10 cellular contexts compared by ENCODE assay signal in the genomic region with DNA sequence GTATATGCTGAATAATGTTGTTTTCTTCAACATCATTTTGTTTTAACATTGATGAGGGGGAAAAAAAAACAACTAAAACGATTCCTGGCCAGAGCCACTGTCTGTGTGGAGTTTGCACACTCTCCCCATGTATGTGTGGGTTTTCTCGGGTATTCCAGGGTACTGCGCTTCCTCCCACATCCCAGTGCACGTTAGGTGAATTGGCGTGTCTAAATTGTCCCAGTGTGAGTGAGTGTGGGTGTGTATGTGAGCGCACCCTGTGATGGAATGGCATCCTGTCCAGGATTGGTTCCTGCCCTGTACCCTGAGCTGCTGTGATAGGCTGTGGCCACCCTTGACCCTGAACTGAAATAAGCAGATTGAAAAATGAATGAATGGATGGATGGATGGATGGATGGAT. TPM values are rescaled to one million over a fixed set of nuclear protein-coding genes. Genes with fewer than 3 reads are reported as not detected.
"Had no signal": no experiment of that assay in that cellular context is flagged by ENCODE, and none has a peak within 500 bp of the region (broad histone marks: within the 10 kb centered on the region; RNA-seq: fewer than 3 reads in every experiment).

No MANE protein-coding gene starts in this region.

- H3K9ac ChIP-seq: KMS-11 had no signal

- H3K4me2 ChIP-seq: GM23338, KMS-11 had no signal

- DNase-seq: HFFc6, KBM-7 had no signal

- H3K9me3 ChIP-seq: HAP-1 had no signal

- H3K27ac ChIP-seq: HL-60, KMS-11 had no signal

- FAIRE-seq: H1, H54, HepG2 had no signal

- ATAC-seq: GM23338, HepG2 had no signal

- H3K4me3 ChIP-seq: GM23338, HAP-1 had no signal

- H2AFZ ChIP-seq: GM23338 had no signal

- H3K36me3 ChIP-seq: HAP-1 had no signal

RNA-seq across cellular contexts. Expression of gene GDPD2, which starts 19.1 kb away (rescaled TPM):
- total RNA-seq: HFFc6 had no signal
- polyA plus RNA-seq: IgD-negative memory B cell had no signal
